In genomic region chrX:149871940-149872339, GRCh38 we compare ENCODE assay signal across 9 cellular contexts. TPM values are rescaled to one million over a fixed set of nuclear protein-coding genes. Genes with fewer than 3 reads are reported as not detected.
A peak's percentile ranks its signal among the peaks of the same experiment; 100 is the strongest.
DNase-seq lines count a peak whose midpoint lies in the region; ATAC-seq and TF ChIP-seq lines count a peak whose summit lies in the region.
"Had no signal": no experiment of that assay in that cellular context is flagged by ENCODE, and none has a peak within 500 bp of the region (broad histone marks: within the 10 kb centered on the region; RNA-seq: fewer than 3 reads in every experiment).

No MANE protein-coding gene starts in this region.

- no peak overlapping the region for H3K27ac ChIP-seq in CD8-positive, alpha-beta memory T cell (ENCODE audit: low read depth, low read length)
- H3K27ac ChIP-seq in sigmoid colon = no peak overlapping the region

- no peaks in the 10 kb centered on the region for H3K4me1 ChIP-seq in CD8-positive, alpha-beta memory T cell (ENCODE audit: insufficient read depth, low read length)
- H3K4me1 ChIP-seq in sigmoid colon = no peaks in the 10 kb centered on the region

- TF ChIP-seq EP300 in sigmoid colon (IDR thresholded peaks at IDR 0.05) = no peak

- TF ChIP-seq POLR2A in erythroblast (IDR thresholded peaks at IDR 0.05; ENCODE audit: low read length) = no peak
- TF ChIP-seq POLR2A in sigmoid colon (IDR thresholded peaks at IDR 0.05) = no peak

- peaks cover 5 to 6% of the 10 kb centered on the region in 2 donors for H3K27me3 Mint-ChIP-seq in CD8-positive, alpha-beta memory T cell

- no peaks in the 10 kb centered on the region for H3K9me3 Mint-ChIP-seq in CD8-positive, alpha-beta memory T cell

- intact Hi-C loops in sigmoid colon (cut with DNase I) = no loop called here

- H3K9me3 ChIP-seq in CD8-positive, alpha-beta memory T cell (ENCODE audit: low read length) = no peaks in the 10 kb centered on the region
- H3K9me3 ChIP-seq in sigmoid colon = peaks cover 0 to 3% (median 0%) of the 10 kb centered on the region in 4 donors

- POLR2A ChIA-PET in CD8-positive, alpha-beta memory T cell (lab: Charles Lee) = no interaction called here

- peak; percentile 76 for ATAC-seq in GM19468 (IDR thresholded peaks at IDR 0.05; ENCODE audit: extremely low read depth, unreplicated experiment)

- no peaks in the 10 kb centered on the region for H3K27me3 ChIP-seq in CD8-positive, alpha-beta memory T cell (ENCODE audit: insufficient read depth, low read length, poor library complexity, severe bottlenecking)
- H3K27me3 ChIP-seq in sigmoid colon = no peaks in the 10 kb centered on the region

- H3K4me3 Mint-ChIP-seq in CD8-positive, alpha-beta memory T cell = peak overlapping the region in 1 of 7 donors; percentile 55
- H3K4me3 Mint-ChIP-seq: nephron had no signal

- no peak for TF ChIP-seq CTCF in sigmoid colon (IDR thresholded peaks at IDR 0.05)

- H3K4me1 Mint-ChIP-seq in CD8-positive, alpha-beta memory T cell = peaks cover 0 to 7% (median 4%) of the 10 kb centered on the region in 3 donors
- H3K4me1 Mint-ChIP-seq: nephron had no signal

- no peak overlapping the region for H3K4me3 ChIP-seq in CD8-positive, alpha-beta memory T cell (ENCODE audit: low read length)
- no peak overlapping the region for H3K4me3 ChIP-seq in sigmoid colon

- peak overlapping the region in 3 of 8 donors; percentile 18 to 66 (median 41) for H3K27ac Mint-ChIP-seq in CD8-positive, alpha-beta memory T cell
- H3K27ac Mint-ChIP-seq: nephron had no signal

- no peaks in the 10 kb centered on the region for H3K36me3 Mint-ChIP-seq in CD8-positive, alpha-beta memory T cell

- 22 to 26% methylated on average over 3 of the region's 3 CpGs for WGBS in sigmoid colon, 2 donors

- peak; percentile 29 to 73 (median 43) for DNase-seq in CD8-positive, alpha-beta memory T cell
- DNase-seq in HT-29 (ENCODE audit: low spot score) (peak; percentile 69), erythroblast (lab: John Stamatoyannopoulos, UW) (peak; percentile 47 to 63), NCI-H2196 treated with DMSO at 0.1 percent for 48 hours (lab: John Stamatoyannopoulos, UW; ENCODE audit: unreplicated experiment) (no peak), sigmoid colon (no peak)
- peak; percentile 29 to 41 for DNase-seq in activated CD4-positive, alpha-beta T cell treated with anti-CD3 and anti-CD28 coated beads, Interleukin-2, amount 50 U/mL, for 4 hours
- DNase-seq in stimulated activated CD4-positive, alpha-beta T cell treated with anti-CD3 and anti-CD28 coated beads, TNF-alpha, amount 100 ng/mL, for 1 hour (ENCODE audit: low read depth in 3 of 3, low spot score in 1 of 3) = peak in 2 of 3 donors; percentile 27 to 35

- CTCF ChIA-PET in CD8-positive, alpha-beta memory T cell (lab: Charles Lee) = no interaction called here

- H3K36me3 ChIP-seq in CD8-positive, alpha-beta memory T cell (ENCODE audit: insufficient read depth, low read length) = no peaks in the 10 kb centered on the region
- H3K36me3 ChIP-seq in sigmoid colon = no peaks in the 10 kb centered on the region

RNA-seq across cellular contexts. Expression of gene MAGEA8, which starts 9.0 kb away (rescaled TPM):
- total RNA-seq in CD8-positive, alpha-beta memory T cell = not detected
- polyA plus RNA-seq in CD8-positive, alpha-beta memory T cell = not detected
- total RNA-seq in HT-29 (2014; rRNA removed; shearing (Covaris generic)) = not detected in 2 replicates
- not detected for total RNA-seq in sigmoid colon
- not detected for polyA plus RNA-seq in sigmoid colon

RNA-seq across cellular contexts. Expression of gene HSFX4, which starts 57.4 kb away (rescaled TPM):
- not detected for total RNA-seq in CD8-positive, alpha-beta memory T cell
- not detected for polyA plus RNA-seq in CD8-positive, alpha-beta memory T cell
- total RNA-seq in HT-29 (2014; rRNA removed; shearing (Covaris generic)) = 0.47 TPM in 1 of 2 replicates, not detected in the other
- not detected for total RNA-seq in sigmoid colon
- not detected for polyA plus RNA-seq in sigmoid colon

Comparison
In these comparisons a context has a peak if more than half of its experiments do, and no peak if none do; other contexts are left out.
1. DNase-seq: peak in CD8-positive, alpha-beta memory T cell (5 of 5), HT-29 (single experiment), activated CD4-positive, alpha-beta T cell treated with anti-CD3 and anti-CD28 coated beads, Interleukin-2, amount 50 U/mL, for 4 hours (2 of 2), erythroblast (2 of 2) and stimulated activated CD4-positive, alpha-beta T cell treated with anti-CD3 and anti-CD28 coated beads, TNF-alpha, amount 100 ng/mL, for 1 hour (2 of 3); none in NCI-H2196 treated with DMSO at 0.1 percent for 48 hours (single experiment) and sigmoid colon (single experiment).